1 cellular context compared by ENCODE assay signal in genomic region chr16:8868272-8869211, GRCh38.
TF ChIP-seq lines count a peak whose summit lies in the region.

CARHSP1 (minus strand) TSS chr16:8869006; CDS start chr16:8859328, 9,678 bp downstream.

TF ChIP-seq in HepG2, 621 proteins besides CTCF, POLR2A, EP300 and RAD21 (continued from another document and continues in another):
- TF ChIP-seq ZNF589 (CRISPR knock-in tag; conservative IDR thresholded peaks at IDR 0.05) = no peak
- no peak for TF ChIP-seq SMARCC2 (IDR thresholded peaks at IDR 0.05)
- no peak for TF ChIP-seq ZNF800 (CRISPR knock-in tag; IDR thresholded peaks at IDR 0.05)
- TF ChIP-seq ZFP36L1 (CRISPR knock-in tag; IDR thresholded peaks at IDR 0.05) = peak; percentile 56; the same call in 1 of the 2 replicates
- TF ChIP-seq THAP9 (CRISPR knock-in tag; IDR thresholded peaks at IDR 0.05; ENCODE audit: borderline replicate concordance) = no peak
- TF ChIP-seq ZNF775 (CRISPR knock-in tag; IDR thresholded peaks at IDR 0.05; ENCODE audit: borderline replicate concordance) = no peak; the same call in 1 of the 2 replicates
- TF ChIP-seq PRDM10 (CRISPR knock-in tag; IDR thresholded peaks at IDR 0.05; ENCODE audit: low read depth) = no peak; the same call in 1 of the 2 replicates
- TF ChIP-seq NR2F6 (IDR thresholded peaks at IDR 0.05) = no peak
- peak; percentile 14; the same call in 1 of the 2 replicates for TF ChIP-seq NR2F6 (CRISPR knock-in tag; IDR thresholded peaks at IDR 0.05)
- TF ChIP-seq ZNF430 (CRISPR knock-in tag; IDR thresholded peaks at IDR 0.05) = peak; percentile 83; the same call in 1 of the 2 replicates
- TF ChIP-seq ZBTB20 (CRISPR knock-in tag; IDR thresholded peaks at IDR 0.05; ENCODE audit: borderline replicate concordance, low read depth) = peak; percentile 74
- no peak for TF ChIP-seq ZBTB46 (CRISPR knock-in tag; IDR thresholded peaks at IDR 0.05; ENCODE audit: borderline replicate concordance)
- no peak for TF ChIP-seq RELA (CRISPR knock-in tag; IDR thresholded peaks at IDR 0.05)
- peak; percentile 69; the same call in 1 of the 2 replicates for TF ChIP-seq REL (CRISPR knock-in tag; conservative IDR thresholded peaks at IDR 0.05)
- no peak; the same call in 1 of the 2 replicates for TF ChIP-seq YEATS2 (CRISPR knock-in tag; IDR thresholded peaks at IDR 0.05; ENCODE audit: borderline replicate concordance)
- TF ChIP-seq FOXK2 (IDR thresholded peaks at IDR 0.05) = no peak
- no peak for TF ChIP-seq E2F2 (CRISPR knock-in tag; IDR thresholded peaks at IDR 0.05; ENCODE audit: borderline replicate concordance)
- no peak for TF ChIP-seq ATF1 (CRISPR knock-in tag; IDR thresholded peaks at IDR 0.05)
- TF ChIP-seq ATM (IDR thresholded peaks at IDR 0.05; ENCODE audit: borderline replicate concordance) = no peak
- no peak for TF ChIP-seq RAD51 (IDR thresholded peaks at IDR 0.05; ENCODE audit: borderline replicate concordance)
- TF ChIP-seq NFE2 (CRISPR knock-in tag; IDR thresholded peaks at IDR 0.05) = no peak
- no peak for TF ChIP-seq ZMAT5 (CRISPR knock-in tag; IDR thresholded peaks at IDR 0.05; ENCODE audit: borderline replicate concordance, low read depth)
- TF ChIP-seq NFATC3 (CRISPR knock-in tag; IDR thresholded peaks at IDR 0.05) = no peak; the same call in 1 of the 2 replicates
- peak; percentile 90 for TF ChIP-seq TFDP1 (CRISPR knock-in tag; IDR thresholded peaks at IDR 0.05; ENCODE audit: borderline replicate concordance)
- TF ChIP-seq RBFOX2 (IDR thresholded peaks at IDR 0.05; ENCODE audit: low read depth, low read length) = peak; percentile 95
- TF ChIP-seq HDAC2 (CRISPR knock-in tag; IDR thresholded peaks at IDR 0.05) = peak; percentile 45
- no peak for TF ChIP-seq MIER2 (CRISPR knock-in tag; IDR thresholded peaks at IDR 0.05)
- TF ChIP-seq ZNF841 (CRISPR knock-in tag; IDR thresholded peaks at IDR 0.05; ENCODE audit: borderline replicate concordance) = peak; percentile 20; the same call in 1 of the 2 replicates
- TF ChIP-seq PHB2 (IDR thresholded peaks at IDR 0.05; ENCODE audit: partially characterized antibody) = no peak
- TF ChIP-seq KLF11 (CRISPR knock-in tag; IDR thresholded peaks at IDR 0.05) = peak; percentile 94; the same call in 1 of the 2 replicates
- TF ChIP-seq ZBTB3 (CRISPR knock-in tag; IDR thresholded peaks at IDR 0.05; ENCODE audit: borderline replicate concordance, low read depth) = no peak; the same call in 1 of the 2 replicates
- no peak for TF ChIP-seq POGK (CRISPR knock-in tag; conservative IDR thresholded peaks at IDR 0.05)
- no peak for TF ChIP-seq ZNF549 (CRISPR knock-in tag; IDR thresholded peaks at IDR 0.05)
- no peak for TF ChIP-seq ZUFSP (CRISPR knock-in tag; IDR thresholded peaks at IDR 0.05; ENCODE audit: borderline replicate concordance)
- peak in 1 of 2 experiments; percentile 73; a peak in 1 of 4 replicates for TF ChIP-seq REST (IDR thresholded peaks at IDR 0.05; ENCODE audit: borderline replicate concordance in 1 of 2, low read depth in 1 of 2, low read length in 2 of 2)
- no peak for TF ChIP-seq GABPA (IDR thresholded peaks at IDR 0.05; ENCODE audit: low read depth, low read length)
- TF ChIP-seq GABPA (CRISPR knock-in tag; IDR thresholded peaks at IDR 0.05; ENCODE audit: low read depth) = no peak
- TF ChIP-seq ASH2L (IDR thresholded peaks at IDR 0.05; ENCODE audit: insufficient read length, low read depth, low read length) = peak; percentile 49
- no peak for TF ChIP-seq RCOR2 (CRISPR knock-in tag; IDR thresholded peaks at IDR 0.05)
- no peak for TF ChIP-seq RXRB (CRISPR knock-in tag; IDR thresholded peaks at IDR 0.05; ENCODE audit: borderline replicate concordance)
- peak; percentile 80; the same call in 1 of the 2 replicates for TF ChIP-seq ZNF337 (CRISPR knock-in tag; IDR thresholded peaks at IDR 0.05; ENCODE audit: borderline replicate concordance, low read depth)
